ENCODE assay signal across 7 cellular contexts in the genomic region with DNA sequence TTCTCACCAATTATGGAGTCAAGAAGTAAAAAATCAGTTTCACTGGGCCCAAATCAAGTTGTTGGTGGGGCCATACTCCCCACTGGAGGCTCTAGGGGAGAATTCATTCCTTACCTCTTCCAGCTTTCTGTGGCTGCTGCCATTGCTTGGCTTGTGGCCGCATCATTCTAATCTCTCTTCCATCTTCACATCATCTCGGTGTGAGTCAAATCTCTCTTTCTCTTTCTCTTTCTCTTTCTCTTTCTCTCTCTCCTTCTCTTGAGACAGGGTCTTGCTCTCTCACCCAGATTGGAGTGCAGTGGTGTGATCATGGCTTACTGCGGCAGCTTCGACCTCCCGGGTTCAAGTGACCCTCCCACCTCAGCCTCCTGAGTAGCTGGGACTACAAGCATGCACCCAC.
"Had no signal": no experiment of that assay in that cellular context is flagged by ENCODE, and none has a peak within 500 bp of the region (broad histone marks: within the 10 kb centered on the region; RNA-seq: fewer than 3 reads in every experiment).

No MANE protein-coding gene starts in this region.

- DNase-seq: H9, HCEC 1CT, IMR-90, KBM-7 had no signal

- FAIRE-seq: H1, H54 had no signal

- H2AFZ ChIP-seq: GM23338 had no signal

- H3K4me2 ChIP-seq: GM23338 had no signal

- ATAC-seq: GM23338 had no signal

- H3K27ac Mint-ChIP-seq: GM23338, H9 had no signal

- H3K4me3 Mint-ChIP-seq: GM23338, H9 had no signal

- H3K4me3 ChIP-seq: GM23338 had no signal

- H3K4me1 Mint-ChIP-seq: GM23338, H9 had no signal
